In genomic region chr16:79874391-79874790, GRCh38 we compare ENCODE assay signal across 1 cellular context.
TF ChIP-seq lines count a peak whose summit lies in the region.

No MANE protein-coding gene starts in this region.

TF ChIP-seq in H1, 55 proteins besides CTCF, POLR2A, EP300 and RAD21 (continued from another document):
- no peak for TF ChIP-seq ATF3 (IDR thresholded peaks at IDR 0.05; ENCODE audit: insufficient read depth, low read depth, low read length)
- TF ChIP-seq FOSL1 (IDR thresholded peaks at IDR 0.05; ENCODE audit: insufficient read depth, low read depth, low read length) = no peak
- TF ChIP-seq HDAC2 (IDR thresholded peaks at IDR 0.05; ENCODE audit: borderline replicate concordance in 1 of 2, low read depth in 2 of 2, low read length in 2 of 2) = no peak
- TF ChIP-seq POLR2AphosphoS5 (IDR thresholded peaks at IDR 0.05; ENCODE audit: low read depth, low read length) = no peak
- TF ChIP-seq GTF2F1 (IDR thresholded peaks at IDR 0.05; ENCODE audit: borderline replicate concordance, low read depth, low read length) = no peak
- TF ChIP-seq BACH1 (IDR thresholded peaks at IDR 0.05; ENCODE audit: low read length) = no peak
- no peak for TF ChIP-seq YY1 (IDR thresholded peaks at IDR 0.05; ENCODE audit: low read depth, low read length)
- TF ChIP-seq SP4 (IDR thresholded peaks at IDR 0.05; ENCODE audit: low read length) = no peak
- no peak for TF ChIP-seq USF2 (IDR thresholded peaks at IDR 0.05; ENCODE audit: low read length)
